ENCODE assay signal across 9 cellular contexts in the genomic region with DNA sequence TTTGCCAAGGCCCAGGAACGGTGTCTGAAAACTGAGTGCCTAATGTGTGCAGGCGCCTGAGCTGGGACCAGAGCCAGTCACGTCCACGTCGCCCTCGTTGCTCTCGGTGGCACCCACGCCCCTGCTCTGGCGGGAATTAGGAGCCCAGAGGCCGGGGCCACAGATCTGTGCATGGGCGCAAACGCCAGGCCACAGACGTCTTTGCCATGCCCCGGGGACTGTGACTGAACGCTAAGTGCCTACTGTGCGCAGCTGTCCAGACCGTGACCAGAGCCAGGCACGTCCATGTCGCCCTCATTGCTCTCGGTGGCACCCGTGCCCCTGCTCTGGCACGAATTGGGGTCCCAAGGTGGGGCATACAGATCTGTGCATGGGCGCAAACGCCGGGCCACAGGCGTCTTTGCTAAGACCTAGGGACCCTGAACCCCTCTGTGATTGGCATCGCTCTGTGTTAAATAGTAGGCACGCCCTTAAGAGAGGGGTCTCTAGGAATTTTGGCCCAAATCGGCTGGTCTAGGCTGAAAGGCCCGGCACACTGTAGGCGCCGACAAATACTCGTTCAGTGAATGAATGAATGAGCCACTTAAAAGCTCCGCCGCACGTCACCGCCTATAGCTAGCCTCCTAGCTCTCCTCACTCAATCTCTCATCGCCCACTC. TPM values are rescaled to one million over a fixed set of nuclear protein-coding genes. Genes with fewer than 3 reads are reported as not detected.
DNase-seq lines count a peak whose midpoint lies in the region; ATAC-seq, FAIRE-seq and TF ChIP-seq lines count a peak whose summit lies in the region.
"Had no signal": no experiment of that assay in that cellular context is flagged by ENCODE, and none has a peak within 500 bp of the region (broad histone marks: within the 10 kb centered on the region; RNA-seq: fewer than 3 reads in every experiment).

No MANE protein-coding gene starts in this region.

- no peak for TF ChIP-seq POLR2A in GM12891 (IDR thresholded peaks at IDR 0.05; ENCODE audit: low read depth, low read length)
- no peak for TF ChIP-seq POLR2A in gastrocnemius medialis (IDR thresholded peaks at IDR 0.05)

- H3K27me3 ChIP-seq in gastrocnemius medialis: no peaks in the 10 kb centered on the region

- H3K4me1 ChIP-seq in gastrocnemius medialis: peaks cover 45 to 66% of the 10 kb centered on the region in 2 donors

- intact Hi-C loops in gastrocnemius medialis (cut with DNase I; ENCODE audit: low total_unique reads): loop anchor here (1.0 to 10.0 kb wide), 5 partner anchors 77 to 459 kb away; partner anchors contain the start of genes ALG1, ANKS3, CDIP1 and DNAAF8

- H3K4me3 ChIP-seq in fibroblast of villous mesenchyme (ENCODE audit: low read depth, low read length): peak overlapping the region; percentile 64
- H3K4me3 ChIP-seq in gastrocnemius medialis: peak overlapping the region; percentile 73 to 91 (median 88)

- no peak for TF ChIP-seq CTCF in VCaP (conservative IDR thresholded peaks at IDR 0.05)
- no peak for TF ChIP-seq CTCF in fibroblast of villous mesenchyme (IDR thresholded peaks at IDR 0.05; ENCODE audit: insufficient read depth, low read depth, low read length)
- no peak for TF ChIP-seq CTCF in gastrocnemius medialis (IDR thresholded peaks at IDR 0.05 in 4 of 5, conservative IDR thresholded peaks at IDR 0.05 in 1 of 5)

- no peak for FAIRE-seq in GM12891 (lab: Jason Lieb, UNC)

- in situ Hi-C loops in gastrocnemius medialis (cut with MboI; ENCODE audit: low sequenced_read_pairs in 4 of 4) (loop anchor here in 1 of 4 donors (25.0 kb wide), 1 partner anchor 103 kb away; no protein-coding TSS in a partner anchor), ACHN (cut with HindIII; ENCODE audit: low pct_ligation_motif_present, low pct_unique_long_range_greater_than_20kb, low sequenced_read_pairs) (no loop called here)

- ATAC-seq in gastrocnemius medialis (peak; percentile 14), GM19035 (IDR thresholded peaks at IDR 0.05; ENCODE audit: unreplicated experiment) (no peak)

- H3K27ac ChIP-seq in VCaP (peak overlapping the region; percentile 90), gastrocnemius medialis (peak overlapping the region; percentile 87 to 99 (median 96))

- H3K9me3 ChIP-seq in gastrocnemius medialis: no peaks in the 10 kb centered on the region

- no peaks in the 10 kb centered on the region for H3K36me3 ChIP-seq in gastrocnemius medialis

- DNase-seq in GM12891 (ENCODE audit: insufficient read length, low spot score) (no peak), fibroblast of villous mesenchyme (ENCODE audit: low read depth) (no peak), gastrocnemius medialis (peak in 1 of 2 donors; percentile 46), A172 (ENCODE audit: low spot score) (no peak), AG08396 (ENCODE audit: low spot score) (no peak), ACHN (no peak)

TF ChIP-seq in GM12891, 5 proteins besides CTCF, POLR2A, EP300 and RAD21:
- TF ChIP-seq SPI1 (IDR thresholded peaks at IDR 0.05; ENCODE audit: low read depth, low read length) (no peak), TAF1 (IDR thresholded peaks at IDR 0.05; ENCODE audit: low read depth, low read length) (no peak), POLR2AphosphoS5 (IDR thresholded peaks at IDR 0.05; ENCODE audit: low read depth, low read length) (0 out of 2 replicates have a peak, but pooled peaks have one; percentile 17)
TF ChIP-seq in GM12891: peak in this region for 1.

RNA-seq across cellular contexts. Expression of gene UBALD1, which starts 0.8 kb away (rescaled TPM):
- 20.7 TPM for polyA plus RNA-seq in GM12891 (2012; ENCODE audit: low read depth, missing spikeins)
- total RNA-seq in fibroblast of villous mesenchyme (6.9 and 10.3 TPM in 2 replicates), gastrocnemius medialis (10 to 100 TPM; 13.5 to 19.0 (median 15.4) TPM)
- 6.0 and 7.9 TPM in 2 replicates for total RNA-seq in A172 (2014; rRNA removed; shearing (Covaris generic))

RNA-seq across cellular contexts. Expression of gene MGRN1, which starts 9.1 kb away (rescaled TPM):
- polyA plus RNA-seq in GM12891 (2012; ENCODE audit: low read depth, missing spikeins): 29.2 TPM
- total RNA-seq in fibroblast of villous mesenchyme (43.2 and 44.5 TPM in 2 replicates), gastrocnemius medialis (10 to 100 TPM; 33.8 to 62.9 (median 55.0) TPM)
- 28.0 and 28.2 TPM in 2 replicates for total RNA-seq in A172 (2014; rRNA removed; shearing (Covaris generic))

RNA-seq across cellular contexts. Expression of gene C16orf96, which starts 59.4 kb away (rescaled TPM):
- polyA plus RNA-seq in GM12891 (2012; ENCODE audit: low read depth, missing spikeins): 0.06 TPM
- not detected in 2 replicates for total RNA-seq in fibroblast of villous mesenchyme
- under 1 TPM in 2 of 4 donors, not detected in 2; 0.15 to 0.59 TPM for total RNA-seq in gastrocnemius medialis
- total RNA-seq in A172 (2014; rRNA removed; shearing (Covaris generic)): not detected in 2 replicates
- total RNA-seq: NCI-H460 had no signal
